In the genomic region with DNA sequence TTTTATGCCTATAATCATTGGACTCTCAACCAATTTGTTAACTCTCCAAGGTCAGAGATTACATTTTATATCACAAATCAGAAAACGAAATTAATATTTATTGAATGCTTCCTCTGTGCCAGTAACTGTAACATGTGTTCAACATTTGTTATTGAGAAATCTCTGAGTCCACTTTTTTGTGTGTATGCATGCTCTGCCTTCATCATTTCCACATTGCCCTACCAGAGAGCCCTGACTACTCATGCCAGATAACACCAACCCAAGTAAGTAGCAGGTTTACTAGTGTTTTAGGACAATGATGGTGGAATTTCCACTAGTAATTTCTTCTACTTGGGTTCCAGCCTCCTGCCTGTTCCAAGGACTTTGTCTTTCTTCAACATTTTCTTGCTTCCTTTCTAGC, we compare ENCODE assay signal across 19 cellular contexts.
A peak's percentile ranks its signal among the peaks of the same experiment; 100 is the strongest.
DNase-seq lines count a peak whose midpoint lies in the region; ATAC-seq lines count a peak whose summit lies in the region.
"Had no signal": no experiment of that assay in that cellular context is flagged by ENCODE, and none has a peak within 500 bp of the region (broad histone marks: within the 10 kb centered on the region; RNA-seq: fewer than 3 reads in every experiment).

No MANE protein-coding gene starts in this region.

- ATAC-seq in GM18858 (IDR thresholded peaks at IDR 0.05; ENCODE audit: unreplicated experiment): no peak

- no peaks in the 10 kb centered on the region for H3K27me3 ChIP-seq in ACC112 (ENCODE audit: insufficient read depth, low read length)
- H3K27me3 ChIP-seq: MG63 had no signal

- no peak overlapping the region for H3K4me3 ChIP-seq in ACC112 (ENCODE audit: low read depth, low read length)
- H3K4me3 ChIP-seq: MG63 had no signal

- peaks cover 47% of the 10 kb centered on the region for H3K4me1 ChIP-seq in ACC112 (ENCODE audit: control insufficient read depth, insufficient read depth, low read length, unreplicated experiment)

- no peaks in the 10 kb centered on the region for H3K79me2 ChIP-seq in ACC112 (ENCODE audit: control insufficient read depth, insufficient read depth, low read length, unreplicated experiment)

- DNase-seq in GM04504 (ENCODE audit: low read depth): peak; percentile 18
- peak; percentile 49 for DNase-seq in amniotic epithelial cell (ENCODE audit: low read depth)
- peak; percentile 45 for DNase-seq in iris pigment epithelial cell (ENCODE audit: low read depth)
- no peak for DNase-seq in OCI-M2 (lab: John Stamatoyannopoulos, UW; ENCODE audit: unreplicated experiment)
- DNase-seq in NCI-H345 treated with DMSO at 0.1 percent for 48 hours (lab: John Stamatoyannopoulos, UW; ENCODE audit: unreplicated experiment): no peak
- DNase-seq in SIG-M5 treated with dmso at 0.1 percent for 504 hours (lab: John Stamatoyannopoulos, UW; ENCODE audit: unreplicated experiment): no peak
- DNase-seq: C1 segment of cervical spinal cord, H9, MG63, NCI-H1105 treated with DMSO at 0.1 percent for 48 hours, NCI-H1694, NCI-H2081 treated with DMSO at 0.1 percent for 48 hours, NCI-H748 treated with DMSO at 0.1 percent for 48 hours, OCI-M1, SIG-M5 had no signal

- H3K27ac ChIP-seq in ACC112 (ENCODE audit: low read depth, low read length): peak overlapping the region; percentile 30; the same call in 1 of the 2 replicates
- H3K27ac ChIP-seq: KMS-11, RWPE1 had no signal

- H2AFZ ChIP-seq in ACC112 (ENCODE audit: low read length, unreplicated experiment): peak overlapping the region; percentile 28

- no peaks in the 10 kb centered on the region for H3K36me3 ChIP-seq in ACC112 (ENCODE audit: insufficient read depth, low read length)
- H3K36me3 ChIP-seq: MG63 had no signal

Comparison
In these comparisons a context has a peak if more than half of its experiments do, and no peak if none do; other contexts are left out.
1. DNase-seq: peak in GM04504 (single experiment), amniotic epithelial cell (single experiment) and iris pigment epithelial cell (single experiment); none in OCI-M2 (single experiment), NCI-H345 treated with DMSO at 0.1 percent for 48 hours (single experiment) and SIG-M5 treated with dmso at 0.1 percent for 504 hours (single experiment).